9 cellular contexts compared by ENCODE assay signal in the genomic region with DNA sequence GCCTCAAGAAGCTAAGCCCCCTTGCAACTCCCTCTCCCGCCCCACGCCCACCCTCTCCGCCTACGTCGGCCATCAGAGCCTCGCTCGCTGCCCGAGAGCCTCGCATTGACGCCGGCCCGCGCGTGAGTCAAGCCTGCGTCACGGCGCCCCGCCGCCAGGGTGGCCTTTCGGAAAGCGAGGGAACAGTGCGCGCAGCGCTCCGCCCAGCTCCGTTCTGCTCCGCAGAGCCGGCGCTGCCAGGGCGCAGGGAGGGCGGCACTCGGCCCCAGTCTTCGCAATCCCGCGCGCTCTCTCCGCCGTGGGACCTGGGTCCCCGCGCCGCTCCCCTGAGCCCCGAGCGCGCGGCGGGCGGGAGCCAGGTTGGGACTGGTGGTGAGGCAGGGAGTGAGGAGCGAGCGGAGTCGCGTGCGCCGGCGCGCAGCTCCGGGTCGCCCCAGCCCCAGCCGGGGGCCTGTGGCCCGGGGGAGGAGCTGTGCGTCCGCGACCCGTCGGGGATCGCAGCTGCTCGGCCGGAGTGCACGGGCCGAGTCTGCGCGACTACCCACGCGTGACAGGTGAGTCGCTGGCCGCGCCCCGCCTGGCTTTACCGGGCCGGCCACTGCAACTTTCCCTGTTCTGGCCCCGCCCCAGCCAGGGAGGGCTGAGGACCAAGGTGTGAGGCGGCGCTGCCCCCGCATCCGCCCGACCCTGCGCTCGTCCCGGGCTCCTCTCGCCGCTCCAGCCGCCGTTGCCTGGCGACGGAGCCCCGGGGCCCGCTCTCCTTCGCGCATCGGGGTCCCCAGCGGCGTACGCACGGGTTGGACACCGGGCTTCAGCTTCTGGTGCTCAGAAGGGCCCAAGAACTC. TPM values are rescaled to one million over a fixed set of nuclear protein-coding genes. Genes with fewer than 3 reads are reported as not detected.
DNase-seq lines count a peak whose midpoint lies in the region; ATAC-seq, FAIRE-seq and TF ChIP-seq lines count a peak whose summit lies in the region.
"Had no signal": no experiment of that assay in that cellular context is flagged by ENCODE, and none has a peak within 500 bp of the region (broad histone marks: within the 10 kb centered on the region; RNA-seq: fewer than 3 reads in every experiment).

Gene SLC6A17 (plus strand): TSS at position 165 of the 845 bp plus-strand sequence. CDS start 16,436 bp downstream, outside the sequence.

- H3K4me3 Mint-ChIP-seq in mesothelial cell of epicardium, result peak within 1 kb of the TSS; percentile 38

- H3K27ac Mint-ChIP-seq in mesothelial cell of epicardium, result no peak within 1 kb of the TSS

- peak; percentile 44 for DNase-seq in DMS153 treated with DMSO at 0.1 percent for 48 hours (lab: John Stamatoyannopoulos, UW; ENCODE audit: unreplicated experiment)
- no peak for DNase-seq in DMS153 (lab: John Stamatoyannopoulos, UW)
- DNase-seq in NCI-H526 (lab: John Stamatoyannopoulos, UW), result peak; percentile 17 to 76
- peak; percentile 83 for DNase-seq in cerebellum (ENCODE audit: low spot score)
- DNase-seq in mesothelial cell of epicardium (ENCODE audit: low spot score in 2 of 2, unreplicated experiment in 2 of 2), result peak in 1 of 2 experiments; percentile 59
- DNase-seq in urothelium cell line (ENCODE audit: low spot score), result peak; percentile 89

- H3K36me3 Mint-ChIP-seq in mesothelial cell of epicardium, result no peaks in the 10 kb centered on the region

- peak; percentile 40 for TF ChIP-seq CTCF in mesothelial cell of epicardium (IDR thresholded peaks at IDR 0.05; ENCODE audit: unreplicated experiment)

- no peak for ATAC-seq in GM21737 (IDR thresholded peaks at IDR 0.05; ENCODE audit: unreplicated experiment)
- ATAC-seq in GM18511 (IDR thresholded peaks at IDR 0.05; ENCODE audit: unreplicated experiment), result no peak

- H3K9me3 Mint-ChIP-seq in mesothelial cell of epicardium, result no peaks in the 10 kb centered on the region

- peaks cover 9% of the 10 kb centered on the region for H3K4me1 Mint-ChIP-seq in mesothelial cell of epicardium

- peaks cover 47% of the 10 kb centered on the region for H3K27me3 Mint-ChIP-seq in mesothelial cell of epicardium (ENCODE audit: low read depth)

- peak; percentile 87 for FAIRE-seq in urothelium cell line (lab: Jason Lieb, UNC)
- FAIRE-seq: A204.1 had no signal

RNA-seq across cellular contexts. Expression of gene SLC6A17, which starts in this region (rescaled TPM):
- total RNA-seq in cerebellum, result 11.5 TPM
- total RNA-seq in mesothelial cell of epicardium, result 1.4 to 1.6 TPM (median 1.6 TPM) in 3 replicates
